In the genomic region with DNA sequence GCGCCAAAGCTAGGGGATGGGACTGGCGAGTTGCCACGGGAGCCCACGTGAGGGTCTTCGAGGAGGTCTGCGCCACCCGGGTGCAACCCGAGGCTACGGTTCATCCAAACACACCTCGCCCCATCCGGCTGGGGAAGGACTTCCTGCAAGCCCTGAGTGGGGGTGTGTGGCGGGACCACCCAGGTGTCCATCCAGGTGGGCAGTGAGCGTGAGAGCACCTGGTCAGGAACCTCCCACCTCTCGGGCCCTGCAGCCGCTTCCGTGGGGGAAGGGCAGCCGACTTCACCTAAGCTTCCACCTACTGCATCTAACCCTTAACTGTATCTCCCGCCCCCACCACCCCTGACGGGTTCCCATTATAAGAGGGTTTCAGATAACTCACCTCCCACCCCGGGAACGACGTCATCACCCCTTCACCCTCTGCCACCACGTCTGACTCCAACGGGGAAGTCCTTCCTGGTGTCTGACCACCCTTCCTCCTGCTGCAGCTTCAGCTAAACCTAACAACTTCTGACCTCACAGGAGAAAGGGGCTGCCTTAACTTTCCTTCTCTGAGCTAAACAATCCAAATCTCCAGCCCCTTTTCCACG, we compare ENCODE assay signal across 1 cellular context.
TF ChIP-seq lines count a peak whose summit lies in the region.

No MANE protein-coding gene starts in this region.

TF ChIP-seq in K562, 482 proteins besides CTCF, POLR2A, EP300 and RAD21 (continued from another document and continues in another):
- TF ChIP-seq, protein P1, sequence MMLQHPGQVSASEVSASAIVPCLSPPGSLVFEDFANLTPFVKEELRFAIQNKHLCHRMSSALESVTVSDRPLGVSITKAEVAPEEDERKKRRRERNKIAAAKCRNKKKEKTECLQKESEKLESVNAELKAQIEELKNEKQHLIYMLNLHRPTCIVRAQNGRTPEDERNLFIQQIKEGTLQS (IDR thresholded peaks at IDR 0.05): peak; percentile 38; the same call in 1 of the 2 replicates
- TF ChIP-seq, protein P1 (CRISPR knock-in tag; conservative IDR thresholded peaks at IDR 0.05): no peak
- 0 out of 2 replicates have a peak, but pooled peaks have one; percentile 13 for TF ChIP-seq FOXM1 (IDR thresholded peaks at IDR 0.05; ENCODE audit: low read depth)
- TF ChIP-seq FOXM1 (CRISPR knock-in tag; IDR thresholded peaks at IDR 0.05; ENCODE audit: low read depth): no peak
- TF ChIP-seq CBFA2T3 (IDR thresholded peaks at IDR 0.05): peak; percentile 18
- no peak for TF ChIP-seq ZNF75A (CRISPR knock-in tag; IDR thresholded peaks at IDR 0.05)
- TF ChIP-seq MYBL2 (IDR thresholded peaks at IDR 0.05; ENCODE audit: low read depth): no peak
- no peak for TF ChIP-seq MYBL2 (CRISPR knock-in tag; IDR thresholded peaks at IDR 0.05; ENCODE audit: borderline replicate concordance)
- no peak for TF ChIP-seq SPI1 (IDR thresholded peaks at IDR 0.05; ENCODE audit: borderline replicate concordance, low read depth, low read length)
- no peak; the same call in none of the 2 replicates for TF ChIP-seq CBFA2T2 (conservative IDR thresholded peaks at IDR 0.05)
- no peak for TF ChIP-seq IRF2 (CRISPR knock-in tag; IDR thresholded peaks at IDR 0.05)
- TF ChIP-seq NFIC (IDR thresholded peaks at IDR 0.05): peak; percentile 42
- TF ChIP-seq CREM (IDR thresholded peaks at IDR 0.05; ENCODE audit: low read depth): peak; percentile 74
- no peak for TF ChIP-seq RB1 (IDR thresholded peaks at IDR 0.05; ENCODE audit: low read depth)
- no peak for TF ChIP-seq ZNF57 (CRISPR knock-in tag; IDR thresholded peaks at IDR 0.05)
- TF ChIP-seq ZKSCAN8 (CRISPR knock-in tag; IDR thresholded peaks at IDR 0.05): no peak
- no peak for TF ChIP-seq SRF (CRISPR knock-in tag; IDR thresholded peaks at IDR 0.05)
- 0 out of 2 replicates have a peak, but pooled peaks have one; percentile 61 for TF ChIP-seq CBX1 (IDR thresholded peaks at IDR 0.05; ENCODE audit: low read depth)
- TF ChIP-seq ATF7 (IDR thresholded peaks at IDR 0.05): peak; percentile 22; the same call in 1 of the 2 replicates
- no peak for TF ChIP-seq BMI1 (IDR thresholded peaks at IDR 0.05; ENCODE audit: low read length)
- no peak for TF ChIP-seq CHD2 (IDR thresholded peaks at IDR 0.05; ENCODE audit: low read depth, low read length)
- peak; percentile 89; the same call in 1 of the 2 replicates for TF ChIP-seq ADNP (tag; IDR thresholded peaks at IDR 0.05)
- TF ChIP-seq, protein P2, sequence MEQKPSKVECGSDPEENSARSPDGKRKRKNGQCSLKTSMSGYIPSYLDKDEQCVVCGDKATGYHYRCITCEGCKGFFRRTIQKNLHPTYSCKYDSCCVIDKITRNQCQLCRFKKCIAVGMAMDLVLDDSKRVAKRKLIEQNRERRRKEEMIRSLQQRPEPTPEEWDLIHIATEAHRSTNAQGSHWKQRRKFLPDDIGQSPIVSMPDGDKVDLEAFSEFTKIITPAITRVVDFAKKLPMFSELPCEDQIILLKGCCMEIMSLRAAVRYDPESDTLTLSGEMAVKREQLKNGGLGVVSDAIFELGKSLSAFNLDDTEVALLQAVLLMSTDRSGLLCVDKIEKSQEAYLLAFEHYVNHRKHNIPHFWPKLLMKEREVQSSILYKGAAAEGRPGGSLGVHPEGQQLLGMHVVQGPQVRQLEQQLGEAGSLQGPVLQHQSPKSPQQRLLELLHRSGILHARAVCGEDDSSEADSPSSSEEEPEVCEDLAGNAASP (IDR thresholded peaks at IDR 0.05): no peak
- no peak for TF ChIP-seq OTX1 (CRISPR knock-in tag; IDR thresholded peaks at IDR 0.05)
- TF ChIP-seq, protein P3, sequence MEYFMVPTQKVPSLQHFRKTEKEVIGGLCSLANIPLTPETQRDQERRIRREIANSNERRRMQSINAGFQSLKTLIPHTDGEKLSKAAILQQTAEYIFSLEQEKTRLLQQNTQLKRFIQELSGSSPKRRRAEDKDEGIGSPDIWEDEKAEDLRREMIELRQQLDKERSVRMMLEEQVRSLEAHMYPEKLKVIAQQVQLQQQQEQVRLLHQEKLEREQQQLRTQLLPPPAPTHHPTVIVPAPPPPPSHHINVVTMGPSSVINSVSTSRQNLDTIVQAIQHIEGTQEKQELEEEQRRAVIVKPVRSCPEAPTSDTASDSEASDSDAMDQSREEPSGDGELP (CRISPR knock-in tag; IDR thresholded peaks at IDR 0.05; ENCODE audit: borderline replicate concordance): 0 out of 2 replicates have a peak, but pooled peaks have one; percentile 3
- TF ChIP-seq, protein P4, sequence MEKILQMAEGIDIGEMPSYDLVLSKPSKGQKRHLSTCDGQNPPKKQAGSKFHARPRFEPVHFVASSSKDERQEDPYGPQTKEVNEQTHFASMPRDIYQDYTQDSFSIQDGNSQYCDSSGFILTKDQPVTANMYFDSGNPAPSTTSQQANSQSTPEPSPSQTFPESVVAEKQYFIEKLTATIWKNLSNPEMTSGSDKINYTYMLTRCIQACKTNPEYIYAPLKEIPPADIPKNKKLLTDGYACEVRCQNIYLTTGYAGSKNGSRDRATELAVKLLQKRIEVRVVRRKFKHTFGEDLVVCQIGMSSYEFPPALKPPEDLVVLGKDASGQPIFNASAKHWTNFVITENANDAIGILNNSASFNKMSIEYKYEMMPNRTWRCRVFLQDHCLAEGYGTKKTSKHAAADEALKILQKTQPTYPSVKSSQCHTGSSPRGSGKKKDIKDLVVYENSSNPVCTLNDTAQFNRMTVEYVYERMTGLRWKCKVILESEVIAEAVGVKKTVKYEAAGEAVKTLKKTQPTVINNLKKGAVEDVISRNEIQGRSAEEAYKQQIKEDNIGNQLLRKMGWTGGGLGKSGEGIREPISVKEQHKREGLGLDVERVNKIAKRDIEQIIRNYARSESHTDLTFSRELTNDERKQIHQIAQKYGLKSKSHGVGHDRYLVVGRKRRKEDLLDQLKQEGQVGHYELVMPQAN (IDR thresholded peaks at IDR 0.05; ENCODE audit: borderline replicate concordance): peak; percentile 22; the same call in 1 of the 2 replicates
- TF ChIP-seq HLTF (IDR thresholded peaks at IDR 0.05): 0 out of 2 replicates have a peak, but pooled peaks have one; percentile 22
- TF ChIP-seq, protein P5, sequence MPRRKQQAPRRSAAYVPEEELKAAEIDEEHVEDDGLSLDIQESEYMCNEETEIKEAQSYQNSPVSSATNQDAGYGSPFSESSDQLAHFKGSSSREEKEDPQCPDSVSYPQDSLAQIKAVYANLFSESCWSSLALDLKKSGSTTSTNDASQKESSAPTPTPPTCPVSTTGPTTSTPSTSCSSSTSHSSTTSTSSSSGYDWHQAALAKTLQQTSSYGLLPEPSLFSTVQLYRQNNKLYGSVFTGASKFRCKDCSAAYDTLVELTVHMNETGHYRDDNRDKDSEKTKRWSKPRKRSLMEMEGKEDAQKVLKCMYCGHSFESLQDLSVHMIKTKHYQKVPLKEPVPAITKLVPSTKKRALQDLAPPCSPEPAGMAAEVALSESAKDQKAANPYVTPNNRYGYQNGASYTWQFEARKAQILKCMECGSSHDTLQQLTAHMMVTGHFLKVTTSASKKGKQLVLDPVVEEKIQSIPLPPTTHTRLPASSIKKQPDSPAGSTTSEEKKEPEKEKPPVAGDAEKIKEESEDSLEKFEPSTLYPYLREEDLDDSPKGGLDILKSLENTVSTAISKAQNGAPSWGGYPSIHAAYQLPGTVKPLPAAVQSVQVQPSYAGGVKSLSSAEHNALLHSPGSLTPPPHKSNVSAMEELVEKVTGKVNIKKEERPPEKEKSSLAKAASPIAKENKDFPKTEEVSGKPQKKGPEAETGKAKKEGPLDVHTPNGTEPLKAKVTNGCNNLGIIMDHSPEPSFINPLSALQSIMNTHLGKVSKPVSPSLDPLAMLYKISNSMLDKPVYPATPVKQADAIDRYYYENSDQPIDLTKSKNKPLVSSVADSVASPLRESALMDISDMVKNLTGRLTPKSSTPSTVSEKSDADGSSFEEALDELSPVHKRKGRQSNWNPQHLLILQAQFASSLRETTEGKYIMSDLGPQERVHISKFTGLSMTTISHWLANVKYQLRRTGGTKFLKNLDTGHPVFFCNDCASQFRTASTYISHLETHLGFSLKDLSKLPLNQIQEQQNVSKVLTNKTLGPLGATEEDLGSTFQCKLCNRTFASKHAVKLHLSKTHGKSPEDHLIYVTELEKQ (CRISPR knock-in tag; IDR thresholded peaks at IDR 0.05): no peak
- TF ChIP-seq ZNF197 (CRISPR knock-in tag; IDR thresholded peaks at IDR 0.05; ENCODE audit: low read depth): no peak
- no peak for TF ChIP-seq BRD4 (IDR thresholded peaks at IDR 0.05)
- 0 out of 2 replicates have a peak, but pooled peaks have one; percentile 19 for TF ChIP-seq CREB1 (IDR thresholded peaks at IDR 0.05)
- TF ChIP-seq CREB1 (CRISPR knock-in tag; IDR thresholded peaks at IDR 0.05): no peak; the same call in 1 of the 2 replicates
- peak; percentile 55; the same call in 1 of the 2 replicates for TF ChIP-seq ZEB2 (IDR thresholded peaks at IDR 0.05)
- TF ChIP-seq HDAC2 (IDR thresholded peaks at IDR 0.05): peak; percentile 96
- no peak for TF ChIP-seq NCOA1 (IDR thresholded peaks at IDR 0.05; ENCODE audit: low read depth)
- peak; percentile 34; the same call in 1 of the 2 replicates for TF ChIP-seq ZKSCAN1 (IDR thresholded peaks at IDR 0.05; ENCODE audit: low read depth, low read length)
- no peak for TF ChIP-seq PCBP1 (IDR thresholded peaks at IDR 0.05; ENCODE audit: low read depth, low read length, poor library complexity, severe bottlenecking)
- no peak for TF ChIP-seq SIX5 (IDR thresholded peaks at IDR 0.05; ENCODE audit: borderline replicate concordance in 1 of 2, insufficient read depth in 1 of 2, low read depth in 1 of 2, low read length in 2 of 2)
- no peak for TF ChIP-seq ZNF311 (CRISPR knock-in tag; IDR thresholded peaks at IDR 0.05)
- TF ChIP-seq ZNF354B (CRISPR knock-in tag; IDR thresholded peaks at IDR 0.05): no peak
- TF ChIP-seq HNRNPH1 (optimal IDR thresholded peaks at IDR 0.05; ENCODE audit: low read depth, low read length): no peak
- TF ChIP-seq SMARCA5 (IDR thresholded peaks at IDR 0.05): peak; percentile 87
- TF ChIP-seq, protein P6, sequence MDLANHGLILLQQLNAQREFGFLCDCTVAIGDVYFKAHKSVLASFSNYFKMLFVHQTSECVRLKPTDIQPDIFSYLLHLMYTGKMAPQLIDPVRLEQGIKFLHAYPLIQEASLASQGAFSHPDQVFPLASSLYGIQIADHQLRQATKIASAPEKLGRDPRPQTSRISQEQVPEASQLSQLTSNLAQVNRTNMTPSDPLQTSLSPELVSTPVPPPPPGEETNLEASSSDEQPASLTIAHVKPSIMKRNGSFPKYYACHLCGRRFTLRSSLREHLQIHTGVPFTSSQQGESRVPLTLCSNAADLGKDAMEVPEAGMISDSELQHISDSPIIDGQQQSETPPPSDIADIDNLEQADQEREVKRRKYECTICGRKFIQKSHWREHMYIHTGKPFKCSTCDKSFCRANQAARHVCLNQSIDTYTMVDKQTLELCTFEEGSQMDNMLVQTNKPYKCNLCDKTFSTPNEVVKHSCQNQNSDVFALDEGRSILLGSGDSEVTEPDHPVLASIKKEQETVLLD (IDR thresholded peaks at IDR 0.05): no peak
- TF ChIP-seq BCOR (IDR thresholded peaks at IDR 0.05): peak; percentile 100
- TF ChIP-seq CHD4 (IDR thresholded peaks at IDR 0.05; ENCODE audit: insufficient read depth, insufficient replicate concordance, low read depth, low read length, poor library complexity, severe bottlenecking): peak; percentile 24
- no peak for TF ChIP-seq MEF2A (IDR thresholded peaks at IDR 0.05; ENCODE audit: control insufficient read depth, low read depth, low read length)
- TF ChIP-seq, protein P7, sequence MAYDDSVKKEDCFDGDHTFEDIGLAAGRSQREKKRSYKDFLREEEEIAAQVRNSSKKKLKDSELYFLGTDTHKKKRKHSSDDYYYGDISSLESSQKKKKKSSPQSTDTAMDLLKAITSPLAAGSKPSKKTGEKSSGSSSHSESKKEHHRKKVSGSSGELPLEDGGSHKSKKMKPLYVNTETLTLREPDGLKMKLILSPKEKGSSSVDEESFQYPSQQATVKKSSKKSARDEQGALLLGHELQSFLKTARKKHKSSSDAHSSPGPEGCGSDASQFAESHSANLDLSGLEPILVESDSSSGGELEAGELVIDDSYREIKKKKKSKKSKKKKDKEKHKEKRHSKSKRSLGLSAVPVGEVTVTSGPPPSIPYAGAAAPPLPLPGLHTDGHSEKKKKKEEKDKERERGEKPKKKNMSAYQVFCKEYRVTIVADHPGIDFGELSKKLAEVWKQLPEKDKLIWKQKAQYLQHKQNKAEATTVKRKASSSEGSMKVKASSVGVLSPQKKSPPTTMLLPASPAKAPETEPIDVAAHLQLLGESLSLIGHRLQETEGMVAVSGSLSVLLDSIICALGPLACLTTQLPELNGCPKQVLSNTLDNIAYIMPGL (CRISPR knock-in tag; IDR thresholded peaks at IDR 0.05): no peak
- TF ChIP-seq NR3C1 (CRISPR knock-in tag; IDR thresholded peaks at IDR 0.05): 0 out of 2 replicates have a peak, but pooled peaks have one; percentile 40
- no peak for TF ChIP-seq NONO (IDR thresholded peaks at IDR 0.05; ENCODE audit: low read depth in 2 of 2, low read length in 1 of 2)
- peak; percentile 77 for TF ChIP-seq RBM25 (IDR thresholded peaks at IDR 0.05; ENCODE audit: low read depth, low read length, severe bottlenecking)
- TF ChIP-seq FOXJ2 (tag; IDR thresholded peaks at IDR 0.05): no peak
- peak; percentile 60 for TF ChIP-seq EGR1 (conservative IDR thresholded peaks at IDR 0.05)
- TF ChIP-seq, protein P8, sequence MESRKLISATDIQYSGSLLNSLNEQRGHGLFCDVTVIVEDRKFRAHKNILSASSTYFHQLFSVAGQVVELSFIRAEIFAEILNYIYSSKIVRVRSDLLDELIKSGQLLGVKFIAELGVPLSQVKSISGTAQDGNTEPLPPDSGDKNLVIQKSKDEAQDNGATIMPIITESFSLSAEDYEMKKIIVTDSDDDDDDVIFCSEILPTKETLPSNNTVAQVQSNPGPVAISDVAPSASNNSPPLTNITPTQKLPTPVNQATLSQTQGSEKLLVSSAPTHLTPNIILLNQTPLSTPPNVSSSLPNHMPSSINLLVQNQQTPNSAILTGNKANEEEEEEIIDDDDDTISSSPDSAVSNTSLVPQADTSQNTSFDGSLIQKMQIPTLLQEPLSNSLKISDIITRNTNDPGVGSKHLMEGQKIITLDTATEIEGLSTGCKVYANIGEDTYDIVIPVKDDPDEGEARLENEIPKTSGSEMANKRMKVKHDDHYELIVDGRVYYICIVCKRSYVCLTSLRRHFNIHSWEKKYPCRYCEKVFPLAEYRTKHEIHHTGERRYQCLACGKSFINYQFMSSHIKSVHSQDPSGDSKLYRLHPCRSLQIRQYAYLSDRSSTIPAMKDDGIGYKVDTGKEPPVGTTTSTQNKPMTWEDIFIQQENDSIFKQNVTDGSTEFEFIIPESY (CRISPR knock-in tag; IDR thresholded peaks at IDR 0.05): peak; percentile 60; the same call in 1 of the 2 replicates
- TF ChIP-seq HNRNPL (IDR thresholded peaks at IDR 0.05; ENCODE audit: low read depth, low read length): no peak
- TF ChIP-seq TAF9B (IDR thresholded peaks at IDR 0.05; ENCODE audit: partially characterized antibody): no peak
